In the genomic region with DNA sequence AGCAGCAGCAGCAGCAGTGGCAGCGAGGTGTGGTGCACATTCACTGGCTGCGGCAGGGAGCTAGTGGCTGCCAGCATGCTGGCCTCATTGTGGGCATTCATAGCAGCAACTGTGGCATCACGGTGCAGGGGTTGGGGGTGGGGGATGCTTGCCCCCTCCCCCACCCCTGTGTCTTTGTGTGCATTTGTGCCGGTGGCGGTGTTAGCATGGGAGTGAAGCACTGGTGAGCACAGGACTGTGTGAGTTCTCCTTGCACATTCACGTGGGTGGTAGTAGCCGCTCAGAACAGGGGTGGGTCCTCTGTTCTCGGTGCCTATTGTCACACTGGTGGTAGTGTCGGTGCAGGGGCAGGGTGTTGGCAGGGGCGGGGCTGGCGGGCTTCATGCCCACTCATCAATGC, we compare ENCODE assay signal across 7 cellular contexts.
DNase-seq lines count a peak whose midpoint lies in the region; ATAC-seq, FAIRE-seq and TF ChIP-seq lines count a peak whose summit lies in the region.
"Not testable (repeated sequence)": the region's sequence is repeated elsewhere in the genome, so short reads cannot be mapped to it uniquely, and the experiment has no call there.

No MANE protein-coding gene starts in this region.

- not testable (repeated sequence) for H2AFZ ChIP-seq in astrocyte (ENCODE audit: low read depth, low read length)

- H3K27ac ChIP-seq in astrocyte (ENCODE audit: low read depth, low read length); right cardiac atrium (ENCODE audit: low read length); lower lobe of right lung; upper lobe of left lung: not testable (repeated sequence)

- H3K9me3 Mint-ChIP-seq in astrocyte (ENCODE audit: unreplicated experiment); natural killer cell treated with Interleukin-12 subunit alpha and Interleukin-12 subunit beta and Interleukin-15 and Interleukin-18, amount 100 ng/mL, for 72 hours: not testable (repeated sequence)

- intact Hi-C loops in Right ventricle myocardium superior (cut with DNase I); right cardiac atrium (cut with DNase I); lower lobe of right lung (cut with DNase I); sciatic nerve (cut with DNase I): not testable (repeated sequence)

- not testable (repeated sequence) for H3K27me3 Mint-ChIP-seq in astrocyte (ENCODE audit: low read depth, unreplicated experiment); natural killer cell treated with Interleukin-12 subunit alpha and Interleukin-12 subunit beta and Interleukin-15 and Interleukin-18, amount 100 ng/mL, for 72 hours

- FAIRE-seq in astrocyte (lab: Jason Lieb, UNC) = not testable (repeated sequence)

- not testable (repeated sequence) for H3K4me2 ChIP-seq in astrocyte (ENCODE audit: low read length)

- H3K4me1 Mint-ChIP-seq in astrocyte (ENCODE audit: low read depth, unreplicated experiment); natural killer cell treated with Interleukin-12 subunit alpha and Interleukin-12 subunit beta and Interleukin-15 and Interleukin-18, amount 100 ng/mL, for 72 hours (ENCODE audit: low read depth in 2 of 2): not testable (repeated sequence)

- not testable (repeated sequence) for H3K36me3 ChIP-seq in astrocyte (ENCODE audit: insufficient read depth, low read length); lower lobe of right lung; upper lobe of left lung

- not testable (repeated sequence) for TF ChIP-seq POLR2A in upper lobe of left lung (IDR thresholded peaks at IDR 0.05)

- not testable (repeated sequence) for H4K20me1 ChIP-seq in astrocyte (ENCODE audit: insufficient read depth, low read length)

- not testable (repeated sequence) for H3K27me3 ChIP-seq in astrocyte (ENCODE audit: insufficient read depth, low read length); right cardiac atrium (ENCODE audit: control insufficient read depth, insufficient read depth); lower lobe of right lung (ENCODE audit: low read depth); upper lobe of left lung

- TF ChIP-seq CTCF in astrocyte (IDR thresholded peaks at IDR 0.05; ENCODE audit: insufficient read depth, low read depth, low read length); lower lobe of right lung (IDR thresholded peaks at IDR 0.05); upper lobe of left lung (IDR thresholded peaks at IDR 0.05): not testable (repeated sequence)

- not testable (repeated sequence) for H3K36me3 Mint-ChIP-seq in astrocyte (ENCODE audit: low read depth, unreplicated experiment); natural killer cell treated with Interleukin-12 subunit alpha and Interleukin-12 subunit beta and Interleukin-15 and Interleukin-18, amount 100 ng/mL, for 72 hours

- H3K27ac Mint-ChIP-seq in astrocyte (ENCODE audit: unreplicated experiment); natural killer cell treated with Interleukin-12 subunit alpha and Interleukin-12 subunit beta and Interleukin-15 and Interleukin-18, amount 100 ng/mL, for 72 hours: not testable (repeated sequence)

- H3K4me1 ChIP-seq in astrocyte (ENCODE audit: insufficient read depth, low read length); right cardiac atrium (ENCODE audit: control insufficient read depth, insufficient read depth, low read length); lower lobe of right lung; upper lobe of left lung: not testable (repeated sequence)

- H3K4me3 Mint-ChIP-seq in astrocyte (ENCODE audit: unreplicated experiment) = peak overlapping the region; percentile 54
- H3K4me3 Mint-ChIP-seq in natural killer cell treated with Interleukin-12 subunit alpha and Interleukin-12 subunit beta and Interleukin-15 and Interleukin-18, amount 100 ng/mL, for 72 hours = not testable (repeated sequence)

- not testable (repeated sequence) for H3K79me2 ChIP-seq in astrocyte (ENCODE audit: insufficient read depth, low read length)

- H3K9ac ChIP-seq in astrocyte (ENCODE audit: low read length) = not testable (repeated sequence)

- not testable (repeated sequence) for DNase-seq in astrocyte (ENCODE audit: low read depth); lower lobe of right lung; natural killer cell treated with Interleukin-12 subunit alpha and Interleukin-12 subunit beta and Interleukin-15 and Interleukin-18, amount 100 ng/mL, for 72 hours (ENCODE audit: low spot score); sciatic nerve (ENCODE audit: low spot score)
- peak; percentile 32 for DNase-seq in Right ventricle myocardium superior
- DNase-seq in right cardiac atrium = peak in 1 of 3 donors; percentile 35
- DNase-seq in upper lobe of left lung = peak in 1 of 2 donors; percentile 77

- H3K4me3 ChIP-seq in astrocyte (ENCODE audit: insufficient read depth, low read depth, low read length); right cardiac atrium (ENCODE audit: low read length); lower lobe of right lung; upper lobe of left lung: not testable (repeated sequence)

- TF ChIP-seq EP300 in upper lobe of left lung (IDR thresholded peaks at IDR 0.05) = not testable (repeated sequence)

- 82% methylated on average over 11 of the region's 11 CpGs for WGBS in right cardiac atrium
- 83 to 85% methylated on average over 9 to 11 of the region's 11 CpGs for WGBS in upper lobe of left lung, 2 donors

- ATAC-seq in Right ventricle myocardium superior (ENCODE audit: poor library complexity) (peak; percentile 19), right cardiac atrium (peak; percentile 62 to 69), lower lobe of right lung (peak; percentile 34 to 65), sciatic nerve (peak; percentile 44), upper lobe of left lung (ENCODE audit: low FRiP score in 2 of 2) (peak; percentile 48 to 69)
- ATAC-seq in natural killer cell treated with Interleukin-12 subunit alpha and Interleukin-12 subunit beta and Interleukin-15 and Interleukin-18, amount 100 ng/mL, for 72 hours = peak; percentile 47 to 56

- H3K9me3 ChIP-seq in astrocyte (ENCODE audit: insufficient read depth, low read depth, low read length); right cardiac atrium (ENCODE audit: control insufficient read depth, low read length); lower lobe of right lung; upper lobe of left lung: not testable (repeated sequence)
